In the genomic region with DNA sequence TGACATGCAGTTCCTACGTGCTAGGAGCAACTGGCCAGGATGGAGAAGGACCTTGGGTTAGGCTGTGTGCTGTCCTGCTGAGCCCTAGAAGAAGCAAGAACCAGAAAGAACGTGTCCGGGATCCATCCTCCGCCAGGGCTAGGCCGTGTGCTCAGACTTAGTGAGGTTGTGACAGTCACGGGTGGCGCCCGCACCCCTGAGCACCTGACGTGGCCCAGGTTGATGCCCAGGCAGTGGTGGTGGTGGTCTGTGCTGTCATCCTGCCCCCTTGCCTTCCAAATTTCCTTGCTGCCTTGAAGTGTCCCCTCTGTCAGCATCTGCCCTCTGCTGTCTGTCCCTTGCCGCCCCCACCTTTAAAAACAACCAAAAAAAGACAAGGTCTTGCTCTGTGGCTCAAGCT, we compare ENCODE assay signal across 26 cellular contexts. TPM values are rescaled to one million over a fixed set of nuclear protein-coding genes. Genes with fewer than 3 reads are reported as not detected.
DNase-seq lines count a peak whose midpoint lies in the region; ATAC-seq and TF ChIP-seq lines count a peak whose summit lies in the region.
"Had no signal": no experiment of that assay in that cellular context is flagged by ENCODE, and none has a peak within 500 bp of the region (broad histone marks: within the 10 kb centered on the region; RNA-seq: fewer than 3 reads in every experiment).

No MANE protein-coding gene starts in this region.

- ATAC-seq in sciatic nerve (no peak), HG03521 (IDR thresholded peaks at IDR 0.05; ENCODE audit: unreplicated experiment) (no peak)
- ATAC-seq: activated naive CD4-positive, alpha-beta T cell treated with anti-CD3 and anti-CD28 coated beads, Interleukin-2, amount 50 U/mL, for 72 hours; GM12878; lower lobe of right lung; Right ventricle myocardium inferior; SK-N-SH treated with all-trans-retinoic acid at 6 μM for 48 hours; T-helper 17 cell had no signal

- peaks cover 56% of the 10 kb centered on the region for H4K20me1 ChIP-seq in Loucy (ENCODE audit: insufficient read depth, low read length, poor library complexity, severe bottlenecking)

- H3K27me3 ChIP-seq in Loucy (ENCODE audit: insufficient read depth, low read length, poor library complexity, severe bottlenecking): no peaks in the 10 kb centered on the region
- peaks cover 0 to 39% (median 0%) of the 10 kb centered on the region in 3 experiments for H3K27me3 ChIP-seq in neuronal stem cell (ENCODE audit: control insufficient read depth in 3 of 3, insufficient read depth in 3 of 3, low read depth in 1 of 3, low read length in 3 of 3)
- H3K27me3 ChIP-seq: MG63, tibial nerve had no signal

- H3K18ac ChIP-seq in neuronal stem cell (ENCODE audit: low read length): no peak overlapping the region

- no peak overlapping the region for H4K91ac ChIP-seq in neuronal stem cell (ENCODE audit: low read depth, low read length, poor library complexity)

- H3K4me2 ChIP-seq in Loucy (ENCODE audit: low read depth, low read length, poor library complexity, severe bottlenecking) (peak overlapping the region; percentile 96), neuronal stem cell (ENCODE audit: insufficient read depth, low read length, poor library complexity, severe bottlenecking) (no peak overlapping the region)

- H3K27ac Mint-ChIP-seq in CD14-positive monocyte (peak overlapping the region in 4 of 7 donors; percentile 6 to 69 (median 11)), glutamatergic neuron (ENCODE audit: unreplicated experiment) (peak overlapping the region; percentile 75)
- H3K27ac Mint-ChIP-seq: activated CD4-positive, alpha-beta memory T cell treated with anti-CD3 and anti-CD28 coated beads, Interleukin-2, amount 10 ng/mL, durations not matched to agents 7 days and 5 days; activated naive CD4-positive, alpha-beta T cell treated with anti-CD3 and anti-CD28 coated beads, Interleukin-2, amount 50 U/mL, for 72 hours; T-helper 17 cell had no signal

- H3K27ac ChIP-seq in neuronal stem cell (replicated peaks; ENCODE audit: low read length): no peak overlapping the region
- H3K27ac ChIP-seq: lower lobe of right lung, skin epidermis, tibial nerve had no signal

- H3K4me3 ChIP-seq in Loucy (ENCODE audit: low read length, poor library complexity, severe bottlenecking) (no peak overlapping the region), neuronal stem cell (ENCODE audit: low read length in 2 of 2) (no peak overlapping the region)
- H3K4me3 ChIP-seq: GM12878, lower lobe of right lung, MG63, skin epidermis, tibial nerve had no signal

- no peaks in the 10 kb centered on the region for H3K79me1 ChIP-seq in neuronal stem cell (ENCODE audit: low read depth, low read length)

- H3K14ac ChIP-seq in neuronal stem cell (ENCODE audit: low read length): no peak overlapping the region

- H3K9me3 ChIP-seq in Loucy (ENCODE audit: insufficient read depth, low read depth, low read length) (no peaks in the 10 kb centered on the region), neuronal stem cell (replicated peaks in 1 of 2; ENCODE audit: control insufficient read depth in 2 of 2, insufficient read depth in 1 of 2, low read depth in 1 of 2, low read length in 2 of 2) (no peaks in the 10 kb centered on the region)
- H3K9me3 ChIP-seq: lower lobe of right lung, MG63, tibial nerve had no signal

- no peak overlapping the region for H3K23ac ChIP-seq in neuronal stem cell (ENCODE audit: low read depth, low read length, poor library complexity)

- H3K9me2 ChIP-seq in Loucy (replicated peaks; ENCODE audit: low read depth, low read length): no peaks in the 10 kb centered on the region

- DNase-seq in CD14-positive monocyte (ENCODE audit: low spot score) (no peak), glutamatergic neuron (no peak), neuronal stem cell (ENCODE audit: low spot score) (no peak), sciatic nerve (ENCODE audit: low spot score) (no peak), NCI-H187 (lab: John Stamatoyannopoulos, UW) (no peak), DMS79 treated with DMSO at 0.1 percent for 48 hours (lab: John Stamatoyannopoulos, UW) (no peak)
- DNase-seq: activated CD4-positive, alpha-beta memory T cell treated with anti-CD3 and anti-CD28 coated beads, Interleukin-2, amount 10 ng/mL, durations not matched to agents 7 days and 5 days; activated CD4-positive, alpha-beta T cell treated with anti-CD3 and anti-CD28 coated beads for 1 hour; effector CD4-positive, alpha-beta T cell; EL; GOT3; lower lobe of right lung; MG63; NCI-H1417 treated with DMSO at 0.1 percent for 48 hours; NCI-H446; nucleus accumbens; OCI-M1; T-helper 17 cell had no signal

- peaks cover 0 to 1% (median 0%) of the 10 kb centered on the region in 7 donors for H3K9me3 Mint-ChIP-seq in CD14-positive monocyte
- peaks cover 42% of the 10 kb centered on the region for H3K9me3 Mint-ChIP-seq in glutamatergic neuron (ENCODE audit: unreplicated experiment)
- H3K9me3 Mint-ChIP-seq: activated CD4-positive, alpha-beta memory T cell treated with anti-CD3 and anti-CD28 coated beads, Interleukin-2, amount 10 ng/mL, durations not matched to agents 7 days and 5 days; activated naive CD4-positive, alpha-beta T cell treated with anti-CD3 and anti-CD28 coated beads, Interleukin-2, amount 50 U/mL, for 72 hours had no signal

- H3K9ac ChIP-seq in Loucy (ENCODE audit: low read depth, low read length, poor library complexity, severe bottlenecking): peak overlapping the region; percentile 61
- H3K9ac ChIP-seq in neuronal stem cell (ENCODE audit: low read depth, low read length, poor library complexity): no peak overlapping the region

- peaks cover 21% of the 10 kb centered on the region in 2 donors for H3K36me3 Mint-ChIP-seq in CD14-positive monocyte
- no peaks in the 10 kb centered on the region for H3K36me3 Mint-ChIP-seq in glutamatergic neuron (ENCODE audit: unreplicated experiment)
- H3K36me3 Mint-ChIP-seq: activated naive CD4-positive, alpha-beta T cell treated with anti-CD3 and anti-CD28 coated beads, Interleukin-2, amount 50 U/mL, for 72 hours had no signal

- no peak overlapping the region for H3K4ac ChIP-seq in neuronal stem cell (ENCODE audit: low read length)

- H2AFZ ChIP-seq in Loucy (ENCODE audit: low read length): no peak overlapping the region
- H2AFZ ChIP-seq in neuronal stem cell (ENCODE audit: low read length): no peak overlapping the region

- no CpG with 5 or more reads among the region's 10 CpGs for WGBS in neuronal stem cell (ENCODE audit: extremely low coverage in 2 of 2, insufficient read length in 2 of 2, insufficient replicate concordance in 1 of 2), 2 donors

- no peak overlapping the region for H2BK15ac ChIP-seq in neuronal stem cell (ENCODE audit: low read length)

- H2AK5ac ChIP-seq in neuronal stem cell (ENCODE audit: low read depth, low read length): peak overlapping the region; percentile 0

- H3K36me3 ChIP-seq in Loucy (ENCODE audit: insufficient read depth, low read length) (peaks cover 10% of the 10 kb centered on the region; the same call in 1 of the 2 replicates), neuronal stem cell (replicated peaks in 1 of 2; ENCODE audit: control insufficient read depth in 2 of 2, insufficient read depth in 2 of 2, low read length in 2 of 2) (no peaks in the 10 kb centered on the region)
- H3K36me3 ChIP-seq: lower lobe of right lung, MG63, tibial nerve had no signal

- H3K4me1 ChIP-seq in Loucy (ENCODE audit: insufficient read depth, low read length, poor library complexity, severe bottlenecking): peaks cover 64% of the 10 kb centered on the region
- H3K4me1 ChIP-seq in neuronal stem cell (ENCODE audit: control insufficient read depth in 2 of 2, insufficient read depth in 1 of 2, low read depth in 1 of 2, low read length in 2 of 2): peaks cover 21 to 54% of the 10 kb centered on the region in 2 donors

- H4K8ac ChIP-seq in neuronal stem cell (ENCODE audit: low read depth, low read length): no peak overlapping the region

- H3F3A ChIP-seq in Loucy (ENCODE audit: low read depth): peaks cover 9% of the 10 kb centered on the region

- H3K4me3 Mint-ChIP-seq in CD14-positive monocyte (no peak overlapping the region), glutamatergic neuron (ENCODE audit: unreplicated experiment) (peak overlapping the region; percentile 50)
- H3K4me3 Mint-ChIP-seq: activated CD4-positive, alpha-beta memory T cell treated with anti-CD3 and anti-CD28 coated beads, Interleukin-2, amount 10 ng/mL, durations not matched to agents 7 days and 5 days; T-helper 17 cell had no signal

- intact Hi-C loops in CD14-positive monocyte (cut with micrococcal nuclease) (loop anchor here in 1 of 2 donors (5.0 kb wide), 1 partner anchor 37 kb away; no protein-coding TSS in a partner anchor), sciatic nerve (cut with DNase I) (loop anchor here (10.0 kb wide), 1 partner anchor 184 kb away; no protein-coding TSS in a partner anchor)

- TF ChIP-seq CTCF in CD14-positive monocyte (IDR thresholded peaks at IDR 0.05): no peak
- no peak for TF ChIP-seq CTCF in Loucy (conservative IDR thresholded peaks at IDR 0.05; ENCODE audit: low read length)
- TF ChIP-seq CTCF in glutamatergic neuron (IDR thresholded peaks at IDR 0.05; ENCODE audit: partially characterized antibody, unreplicated experiment): no peak

- H2BK5ac ChIP-seq in neuronal stem cell (ENCODE audit: low read length): no peak overlapping the region

- H3K79me2 ChIP-seq in Loucy (ENCODE audit: insufficient read depth, low read length): peaks cover 88% of the 10 kb centered on the region

- peak overlapping the region; percentile 5 for H2BK12ac ChIP-seq in neuronal stem cell (ENCODE audit: low read length)

- H3K27me3 Mint-ChIP-seq in CD14-positive monocyte (ENCODE audit: low read depth in 3 of 3): peaks cover 4 to 10% (median 6%) of the 10 kb centered on the region in 3 donors
- H3K27me3 Mint-ChIP-seq in glutamatergic neuron (ENCODE audit: unreplicated experiment): peaks cover 23% of the 10 kb centered on the region
- H3K27me3 Mint-ChIP-seq: T-helper 17 cell had no signal

- H2BK120ac ChIP-seq in neuronal stem cell (ENCODE audit: low read depth, low read length): no peak overlapping the region

- H3K4me1 Mint-ChIP-seq in CD14-positive monocyte (peaks cover 39% of the 10 kb centered on the region), glutamatergic neuron (ENCODE audit: low read depth, unreplicated experiment) (peaks cover 42% of the 10 kb centered on the region)

RNA-seq across cellular contexts. Expression of a gene that starts 4.2 kb away (rescaled TPM):
- polyA plus RNA-seq in CD14-positive monocyte: under 1 TPM; 0.67 to 0.86 TPM
- total RNA-seq in glutamatergic neuron (ENCODE audit: unreplicated experiment): 473 TPM
- 5.7 TPM for polyA plus RNA-seq in neuronal stem cell (2013, experiment 1 of 2)
- polyA plus RNA-seq in neuronal stem cell (2013, experiment 2 of 2): 6.2 TPM
- 97.3 TPM for total RNA-seq in sciatic nerve
